22 cellular contexts compared by ENCODE assay signal in genomic region chr14:76538648-76539008, GRCh38.
DNase-seq lines count a peak whose midpoint lies in the region; ATAC-seq and TF ChIP-seq lines count a peak whose summit lies in the region.
"Had no signal": no experiment of that assay in that cellular context is flagged by ENCODE, and none has a peak within 500 bp of the region (broad histone marks: within the 10 kb centered on the region; RNA-seq: fewer than 3 reads in every experiment).

No MANE protein-coding gene starts in this region.

- TF ChIP-seq CTCF in A673 (conservative IDR thresholded peaks at IDR 0.05; ENCODE audit: low read depth, low read length) = no peak
- no peak for TF ChIP-seq CTCF in brain (conservative IDR thresholded peaks at IDR 0.05)

- H3K9me3 ChIP-seq in A673 (ENCODE audit: low read depth, low read length, poor library complexity, severe bottlenecking) (no peaks in the 10 kb centered on the region), SK-N-MC (ENCODE audit: low read depth, low read length) (no peaks in the 10 kb centered on the region)
- H3K9me3 ChIP-seq: A549, BE2C, BLaER1 had no signal

- H3K36me3 ChIP-seq in A673 (ENCODE audit: insufficient read depth, low read length, poor library complexity, severe bottlenecking) (no peaks in the 10 kb centered on the region), SK-N-MC (ENCODE audit: insufficient read depth, low read length) (no peaks in the 10 kb centered on the region)
- H3K36me3 ChIP-seq: BE2C, BLaER1 had no signal

- intact Hi-C loops in A673 (cut with micrococcal nuclease; ENCODE audit: unreplicated experiment) = no loop called here

- BruUV-seq in A673 (replicated peaks; lab: Mats Ljungman, UMichigan) = no TSS peak

- POLR2A ChIA-PET in A673 (lab: Charles Lee; ENCODE audit: low non-redundant PET) = no interaction called here

- H3K36me3 Mint-ChIP-seq in brain = no peaks in the 10 kb centered on the region
- no peaks in the 10 kb centered on the region for H3K36me3 Mint-ChIP-seq in stimulated activated memory B cell treated with anti-CD40 and anti-IgM and Interleukin-4, amounts not matched to agents 10 μg/mL and 1 μg/mL and 100 μg/mL, for 72 hours
- H3K36me3 Mint-ChIP-seq: CD14-positive monocyte; CD4-positive, alpha-beta memory T cell; CD4-positive, CD25-positive, alpha-beta regulatory T cell; CD8-positive, alpha-beta memory T cell had no signal

- no peaks in the 10 kb centered on the region for H3K27me3 ChIP-seq in A673 (replicated peaks; ENCODE audit: insufficient read depth, low read depth, low read length, poor library complexity)
- H3K27me3 ChIP-seq: BE2C, BLaER1 had no signal

- H3K9me3 Mint-ChIP-seq in brain = peaks cover 0 to 3% (median 0%) of the 10 kb centered on the region in 5 experiments
- no peaks in the 10 kb centered on the region for H3K9me3 Mint-ChIP-seq in stimulated activated memory B cell treated with anti-CD40 and anti-IgM and Interleukin-4, amounts not matched to agents 10 μg/mL and 1 μg/mL and 100 μg/mL, for 72 hours
- H3K9me3 Mint-ChIP-seq: CD4-positive, alpha-beta memory T cell; CD4-positive, CD25-positive, alpha-beta regulatory T cell; CD8-positive, alpha-beta memory T cell had no signal

- H3K4me1 Mint-ChIP-seq in brain = peaks cover 30% of the 10 kb centered on the region
- H3K4me1 Mint-ChIP-seq in stimulated activated memory B cell treated with anti-CD40 and anti-IgM and Interleukin-4, amounts not matched to agents 10 μg/mL and 1 μg/mL and 100 μg/mL, for 72 hours = no peaks in the 10 kb centered on the region
- H3K4me1 Mint-ChIP-seq: CD4-positive, alpha-beta memory T cell; CD8-positive, alpha-beta memory T cell had no signal

- H3K4me3 ChIP-seq in A673 (ENCODE audit: low read depth, low read length, poor library complexity, severe bottlenecking) (peak overlapping the region; percentile 4), SK-N-MC (peak overlapping the region; percentile 67)
- H3K4me3 ChIP-seq: A549, BLaER1, GM12878 had no signal

- no peak overlapping the region for H3K9ac ChIP-seq in SK-N-MC (ENCODE audit: insufficient read length)
- H3K9ac ChIP-seq: BLaER1 had no signal

- H3K27me3 Mint-ChIP-seq in brain = no peaks in the 10 kb centered on the region
- H3K27me3 Mint-ChIP-seq in stimulated activated memory B cell treated with anti-CD40 and anti-IgM and Interleukin-4, amounts not matched to agents 10 μg/mL and 1 μg/mL and 100 μg/mL, for 72 hours = peaks cover 12% of the 10 kb centered on the region

- no peak for ATAC-seq in stimulated activated memory B cell treated with anti-CD40 and anti-IgM and Interleukin-4, amounts not matched to agents 10 μg/mL and 1 μg/mL and 100 μg/mL, for 72 hours
- no peak for ATAC-seq in HG02642 (IDR thresholded peaks at IDR 0.05; ENCODE audit: poor library complexity, unreplicated experiment)
- ATAC-seq: A549, GM12878 had no signal

- no peak for DNase-seq in A673 (ENCODE audit: low spot score)
- no peak for DNase-seq in SK-N-MC (ENCODE audit: low read depth, low spot score)
- DNase-seq in 8988T = no peak
- DNase-seq: ACHN; BE2C; C1 segment of cervical spinal cord; CD4-positive, alpha-beta memory T cell; CD4-positive, CD25-positive, alpha-beta regulatory T cell; CD8-positive, alpha-beta memory T cell; COR-L47; DMS 273 treated with DMSO at 0.1 percent for 48 hours; DMS53; DND-41; EL; GDM1 had no signal

- peaks cover 37% of the 10 kb centered on the region for H3K4me1 ChIP-seq in A673 (ENCODE audit: insufficient read depth, low read length, poor library complexity, severe bottlenecking)
- H3K4me1 ChIP-seq: A549, BE2C, BLaER1 had no signal

- peak overlapping the region in 4 of 5 experiments; percentile 3 to 71 (median 46) for H3K4me3 Mint-ChIP-seq in brain
- no peak overlapping the region for H3K4me3 Mint-ChIP-seq in stimulated activated memory B cell treated with anti-CD40 and anti-IgM and Interleukin-4, amounts not matched to agents 10 μg/mL and 1 μg/mL and 100 μg/mL, for 72 hours
- H3K4me3 Mint-ChIP-seq: CD14-positive monocyte; CD4-positive, alpha-beta memory T cell; CD4-positive, CD25-positive, alpha-beta regulatory T cell; CD8-positive, alpha-beta memory T cell had no signal

- CTCF ChIA-PET in A673 (lab: Charles Lee) = interaction anchor here (0.7 kb wide), 1 partner anchor 128 kb away, joined by 3 read pairs; no protein-coding TSS in a partner anchor

- H3K27ac ChIP-seq in A673 (ENCODE audit: low read depth, low read length, poor library complexity, severe bottlenecking) = peak overlapping the region; percentile 52
- peak overlapping the region; percentile 74 for H3K27ac ChIP-seq in SK-N-MC
- H3K27ac ChIP-seq: A549, BLaER1 had no signal

- peak overlapping the region in 3 of 5 experiments; percentile 23 to 88 (median 86) for H3K27ac Mint-ChIP-seq in brain
- no peak overlapping the region for H3K27ac Mint-ChIP-seq in stimulated activated memory B cell treated with anti-CD40 and anti-IgM and Interleukin-4, amounts not matched to agents 10 μg/mL and 1 μg/mL and 100 μg/mL, for 72 hours
- H3K27ac Mint-ChIP-seq: CD4-positive, CD25-positive, alpha-beta regulatory T cell had no signal
